Comparison of ENCODE assay signal across 2 cellular contexts in genomic region chr3:138768126-138768525, GRCh38.
TF ChIP-seq lines count a peak whose summit lies in the region.

No MANE protein-coding gene starts in this region.

TF ChIP-seq in HEK293, 187 proteins besides CTCF, POLR2A, EP300 and RAD21 (continued from another document):
- TF ChIP-seq ZNF549 (tag by site-specific recombination; IDR thresholded peaks at IDR 0.05), result 0 out of 2 replicates have a peak, but pooled peaks have one; percentile 48
- no peak for TF ChIP-seq ZNF747 (tag by site-specific recombination; IDR thresholded peaks at IDR 0.05)
- 0 out of 2 replicates have a peak, but pooled peaks have one; percentile 56 for TF ChIP-seq ZNF626 (tag by site-specific recombination; IDR thresholded peaks at IDR 0.05)
- TF ChIP-seq ZNF610 (tag by site-specific recombination; IDR thresholded peaks at IDR 0.05; ENCODE audit: borderline replicate concordance), result peak; percentile 49; the same call in 1 of the 2 replicates
- no peak for TF ChIP-seq SCRT2 (tag by site-specific recombination; IDR thresholded peaks at IDR 0.05)
- no peak for TF ChIP-seq MEIS1 (CRISPR knock-in tag; IDR thresholded peaks at IDR 0.05; ENCODE audit: borderline replicate concordance)

TF ChIP-seq in HepG2, 621 proteins besides CTCF, POLR2A, EP300 and RAD21:
- TF ChIP-seq ZBTB37 (CRISPR knock-in tag; IDR thresholded peaks at IDR 0.05) (no peak), TGIF2 (CRISPR knock-in tag; IDR thresholded peaks at IDR 0.05) (no peak), HDAC1 (CRISPR knock-in tag; IDR thresholded peaks at IDR 0.05) (no peak), ZNF484 (CRISPR knock-in tag; IDR thresholded peaks at IDR 0.05; ENCODE audit: borderline replicate concordance, low read depth) (no peak)
- TF ChIP-seq, protein P1, sequence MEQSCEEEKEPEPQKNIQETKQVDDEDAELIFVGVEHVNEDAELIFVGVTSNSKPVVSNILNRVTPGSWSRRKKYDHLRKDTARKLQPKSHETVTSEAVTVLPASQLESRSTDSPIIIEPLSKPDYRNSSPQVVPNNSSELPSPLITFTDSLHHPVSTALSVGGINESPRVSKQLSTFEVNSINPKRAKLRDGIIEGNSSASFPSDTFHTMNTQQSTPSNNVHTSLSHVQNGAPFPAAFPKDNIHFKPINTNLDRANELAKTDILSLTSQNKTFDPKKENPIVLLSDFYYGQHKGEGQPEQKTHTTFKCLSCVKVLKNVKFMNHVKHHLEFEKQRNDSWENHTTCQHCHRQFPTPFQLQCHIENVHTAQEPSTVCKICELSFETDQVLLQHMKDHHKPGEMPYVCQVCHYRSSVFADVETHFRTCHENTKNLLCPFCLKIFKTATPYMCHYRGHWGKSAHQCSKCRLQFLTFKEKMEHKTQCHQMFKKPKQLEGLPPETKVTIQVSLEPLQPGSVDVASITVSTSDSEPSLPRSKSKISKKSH (CRISPR knock-in tag; IDR thresholded peaks at IDR 0.05; ENCODE audit: borderline replicate concordance), result peak; percentile 41; the same call in 1 of the 2 replicates
- TF ChIP-seq, protein P2, sequence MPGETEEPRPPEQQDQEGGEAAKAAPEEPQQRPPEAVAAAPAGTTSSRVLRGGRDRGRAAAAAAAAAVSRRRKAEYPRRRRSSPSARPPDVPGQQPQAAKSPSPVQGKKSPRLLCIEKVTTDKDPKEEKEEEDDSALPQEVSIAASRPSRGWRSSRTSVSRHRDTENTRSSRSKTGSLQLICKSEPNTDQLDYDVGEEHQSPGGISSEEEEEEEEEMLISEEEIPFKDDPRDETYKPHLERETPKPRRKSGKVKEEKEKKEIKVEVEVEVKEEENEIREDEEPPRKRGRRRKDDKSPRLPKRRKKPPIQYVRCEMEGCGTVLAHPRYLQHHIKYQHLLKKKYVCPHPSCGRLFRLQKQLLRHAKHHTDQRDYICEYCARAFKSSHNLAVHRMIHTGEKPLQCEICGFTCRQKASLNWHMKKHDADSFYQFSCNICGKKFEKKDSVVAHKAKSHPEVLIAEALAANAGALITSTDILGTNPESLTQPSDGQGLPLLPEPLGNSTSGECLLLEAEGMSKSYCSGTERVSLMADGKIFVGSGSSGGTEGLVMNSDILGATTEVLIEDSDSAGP (CRISPR knock-in tag; IDR thresholded peaks at IDR 0.05; ENCODE audit: borderline replicate concordance), result 0 out of 2 replicates have a peak, but pooled peaks have one; percentile 23
- TF ChIP-seq, protein P3, sequence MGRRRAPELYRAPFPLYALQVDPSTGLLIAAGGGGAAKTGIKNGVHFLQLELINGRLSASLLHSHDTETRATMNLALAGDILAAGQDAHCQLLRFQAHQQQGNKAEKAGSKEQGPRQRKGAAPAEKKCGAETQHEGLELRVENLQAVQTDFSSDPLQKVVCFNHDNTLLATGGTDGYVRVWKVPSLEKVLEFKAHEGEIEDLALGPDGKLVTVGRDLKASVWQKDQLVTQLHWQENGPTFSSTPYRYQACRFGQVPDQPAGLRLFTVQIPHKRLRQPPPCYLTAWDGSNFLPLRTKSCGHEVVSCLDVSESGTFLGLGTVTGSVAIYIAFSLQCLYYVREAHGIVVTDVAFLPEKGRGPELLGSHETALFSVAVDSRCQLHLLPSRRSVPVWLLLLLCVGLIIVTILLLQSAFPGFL (CRISPR knock-in tag; IDR thresholded peaks at IDR 0.05), result no peak
